Comparison of ENCODE assay signal across 10 cellular contexts in the genomic region with DNA sequence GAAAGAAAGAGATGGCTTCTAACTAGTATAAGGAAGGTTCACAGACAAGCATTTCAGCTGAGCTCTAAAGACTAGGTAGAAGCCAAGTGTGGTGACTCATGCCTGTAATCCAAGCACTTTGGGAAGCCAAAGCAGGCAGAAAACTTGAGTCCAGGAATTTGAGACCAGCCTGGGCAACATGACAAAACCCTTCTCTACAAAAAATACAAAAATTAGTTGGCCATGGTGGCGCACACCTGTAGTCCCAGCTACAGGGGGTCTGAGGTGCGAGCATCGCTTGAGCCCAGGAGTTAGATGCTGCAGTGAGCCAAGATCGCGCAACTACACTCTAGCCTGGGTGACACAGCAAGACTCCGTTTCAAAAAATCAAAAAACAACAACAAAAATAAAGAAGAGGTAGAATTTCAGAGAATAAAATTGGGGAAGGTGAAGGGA. TPM values are rescaled to one million over a fixed set of nuclear protein-coding genes. Genes with fewer than 3 reads are reported as not detected.
DNase-seq lines count a peak whose midpoint lies in the region; ATAC-seq, FAIRE-seq and TF ChIP-seq lines count a peak whose summit lies in the region.
"Had no signal": no experiment of that assay in that cellular context is flagged by ENCODE, and none has a peak within 500 bp of the region (broad histone marks: within the 10 kb centered on the region; RNA-seq: fewer than 3 reads in every experiment).

No MANE protein-coding gene starts in this region.

- no peak overlapping the region for H3K4me3 ChIP-seq in retinal pigment epithelial cell (ENCODE audit: low read length)

- ATAC-seq in HG03342 (IDR thresholded peaks at IDR 0.05; ENCODE audit: unreplicated experiment) = no peak
- ATAC-seq: stimulated activated naive B cell treated with anti-CD40 and anti-IgM and Interleukin-4, amounts not matched to agents 10 μg/mL and 1 μg/mL and 100 μg/mL, for 72 hours had no signal

- no peak for TF ChIP-seq CTCF in retinal pigment epithelial cell (conservative IDR thresholded peaks at IDR 0.05; ENCODE audit: low read depth, low read length)

- peak; percentile 75 for DNase-seq in ELR (ENCODE audit: low read depth)
- DNase-seq in RCC 7860 (ENCODE audit: low spot score) = peak; percentile 32
- DNase-seq in fibroblast of gingiva (ENCODE audit: low read depth) = peak; percentile 80
- DNase-seq in retinal pigment epithelial cell (ENCODE audit: low read depth) = peak; percentile 58
- no peak for DNase-seq in frontal cortex (ENCODE audit: low spot score in 2 of 2)
- no peak for DNase-seq in stimulated activated naive CD4-positive, alpha-beta T cell treated with Interleukin-2 at 50 U/mL for 16 hours (lab: John Stamatoyannopoulos, UW)
- DNase-seq in NCI-H2227 (lab: John Stamatoyannopoulos, UW; ENCODE audit: unreplicated experiment) = no peak
- DNase-seq: stimulated activated naive B cell treated with anti-CD40 and anti-IgM and Interleukin-4, amounts not matched to agents 10 μg/mL and 1 μg/mL and 100 μg/mL, for 72 hours had no signal

- FAIRE-seq in RCC 7860 (lab: Jason Lieb, UNC) = peak; percentile 69
- no peak for FAIRE-seq in frontal cortex (lab: Jason Lieb, UNC)
- FAIRE-seq: GM18507 had no signal

RNA-seq across cellular contexts. Expression of a gene that starts 27.8 kb away (rescaled TPM):
- 28.5 TPM for total RNA-seq in frontal cortex

RNA-seq across cellular contexts. Expression of a gene that starts 42.6 kb away (rescaled TPM):
- 4.1 TPM for total RNA-seq in frontal cortex

Comparison
In these comparisons a context has a peak if more than half of its experiments do, and no peak if none do; other contexts are left out.
1. DNase-seq: peak in ELR (single experiment), RCC 7860 (single experiment), fibroblast of gingiva (single experiment) and retinal pigment epithelial cell (single experiment); none in frontal cortex (0 of 2), stimulated activated naive CD4-positive, alpha-beta T cell treated with Interleukin-2 at 50 U/mL for 16 hours (single experiment) and NCI-H2227 (single experiment).